In genomic region chr1:66924756-66925557, GRCh38 we compare ENCODE assay signal across 8 cellular contexts. TPM values are rescaled to one million over a fixed set of nuclear protein-coding genes. Genes with fewer than 3 reads are reported as not detected.
DNase-seq lines count a peak whose midpoint lies in the region; ATAC-seq, FAIRE-seq and TF ChIP-seq lines count a peak whose summit lies in the region.

DNAI4 (minus strand) TSS chr1:66924856; CDS start chr1:66924831, 25 bp downstream.
MIER1 (plus strand) TSS chr1:66924990; CDS start chr1:66925029, 39 bp downstream.

- FAIRE-seq in bronchial epithelial cell (lab: Jason Lieb, UNC) = no peak

- H3K36me3 ChIP-seq in bronchial epithelial cell (ENCODE audit: control insufficient read depth, insufficient read depth, low read length) = no peaks in the 10 kb centered on the region

- TF ChIP-seq CTCF in WI38 (IDR thresholded peaks at IDR 0.05; ENCODE audit: low read depth, low read length) (no peak), bronchial epithelial cell (IDR thresholded peaks at IDR 0.05; ENCODE audit: insufficient read depth, low read length, severe bottlenecking) (peak; percentile 1)

- H3K27ac ChIP-seq in skin epidermis = peak within 1 kb of the TSS; percentile 74 to 95 (median 92)

- peak within 1 kb of the TSS; percentile 64 for H3K4me3 ChIP-seq in WI38 (ENCODE audit: low read depth, low read length)
- H3K4me3 ChIP-seq in bronchial epithelial cell (ENCODE audit: low read depth, low read length) = peak within 1 kb of the TSS; percentile 87
- peak within 1 kb of the TSS; percentile 56 to 88 (median 76) for H3K4me3 ChIP-seq in skin epidermis

- DNase-seq in AG08396 (ENCODE audit: low spot score) (peak; percentile 98), NCI-H2227 (lab: John Stamatoyannopoulos, UW; ENCODE audit: unreplicated experiment) (peak; percentile 99), bronchial epithelial cell (ENCODE audit: low read depth) (peak; percentile 93), iPS-NIHi11 (ENCODE audit: low spot score) (peak; percentile 99)

- no peaks in the 10 kb centered on the region for H3K27me3 ChIP-seq in bronchial epithelial cell (ENCODE audit: control insufficient read depth, insufficient read depth, low read length)

- ATAC-seq in GM18909 (IDR thresholded peaks at IDR 0.05; ENCODE audit: poor library complexity, unreplicated experiment) = peak; percentile 95
- ATAC-seq in HG03159 (IDR thresholded peaks at IDR 0.05; ENCODE audit: unreplicated experiment) = peak; percentile 94

RNA-seq across cellular contexts. Expression of gene DNAI4, which starts in this region (rescaled TPM):
- 1.3 and 4.6 TPM in 2 replicates for total RNA-seq in bronchial epithelial cell

RNA-seq across cellular contexts. Expression of gene MIER1, which starts in this region (rescaled TPM):
- total RNA-seq in bronchial epithelial cell = 16.8 and 21.5 TPM in 2 replicates

Comparison
In these comparisons a context has a peak if more than half of its experiments do, and no peak if none do; other contexts are left out.
1. Peak in every context shown above with its lines: DNase-seq, ATAC-seq, H3K4me3 ChIP-seq and H3K27ac ChIP-seq.